6 cellular contexts compared by ENCODE assay signal in genomic region chr7:55230014-55230413, GRCh38.
"Had no signal": no experiment of that assay in that cellular context is flagged by ENCODE, and none has a peak within 500 bp of the region (broad histone marks: within the 10 kb centered on the region; RNA-seq: fewer than 3 reads in every experiment).

No MANE protein-coding gene starts in this region.

- H3K4me1 Mint-ChIP-seq: IgD-negative memory B cell had no signal

- H3K36me3 Mint-ChIP-seq: IgD-negative memory B cell had no signal

- H3K4me3 Mint-ChIP-seq: HFFc6, IgD-negative memory B cell had no signal

- H3K27ac Mint-ChIP-seq: HFFc6, IgD-negative memory B cell had no signal

- DNase-seq: GOT3, H7, HFFc6 had no signal

- ATAC-seq: HCT116, HepG2 had no signal
